25 cellular contexts compared by ENCODE assay signal in genomic region chr7:29386196-29386765, GRCh38.
DNase-seq lines count a peak whose midpoint lies in the region; ATAC-seq and TF ChIP-seq lines count a peak whose summit lies in the region.
"Had no signal": no experiment of that assay in that cellular context is flagged by ENCODE, and none has a peak within 500 bp of the region (broad histone marks: within the 10 kb centered on the region; RNA-seq: fewer than 3 reads in every experiment).

No MANE protein-coding gene starts in this region.

- no peaks in the 10 kb centered on the region for H3K36me3 ChIP-seq in mucosa of descending colon (ENCODE audit: low read depth)
- H3K36me3 ChIP-seq: heart right ventricle had no signal

- TF ChIP-seq CTCF in mucosa of descending colon (IDR thresholded peaks at IDR 0.05) = no peak

- intact Hi-C loops in mucosa of descending colon (cut with DNase I, micrococcal nuclease) = no loop called here

- H3K4me3 ChIP-seq in mucosa of descending colon = no peak overlapping the region
- H3K4me3 ChIP-seq: heart right ventricle, lung had no signal

- no peak overlapping the region for H3K27ac Mint-ChIP-seq in activated T-cell treated with anti-CD3 and anti-CD28 coated beads, Interleukin-2, amount 50 U/mL, for 72 hours
- H3K27ac Mint-ChIP-seq: activated naive CD8-positive, alpha-beta T cell; natural killer cell treated with Interleukin-12 subunit alpha and Interleukin-12 subunit beta and Interleukin-15 and Interleukin-18, amount 100 ng/mL, for 72 hours; stimulated activated effector memory CD8-positive, alpha-beta T cell treated with anti-CD3 and anti-CD28 coated beads, Interleukin-12 subunit alpha, Interleukin-12 subunit beta, amount 100 ng/mL, for 72 hours had no signal

- H3K27me3 Mint-ChIP-seq in activated T-cell treated with anti-CD3 and anti-CD28 coated beads, Interleukin-2, amount 50 U/mL, for 72 hours (ENCODE audit: low read depth) = peaks cover under 1% of the 10 kb centered on the region
- H3K27me3 Mint-ChIP-seq: activated naive CD8-positive, alpha-beta T cell; natural killer cell treated with Interleukin-12 subunit alpha and Interleukin-12 subunit beta and Interleukin-15 and Interleukin-18, amount 100 ng/mL, for 72 hours had no signal

- H3K4me3 Mint-ChIP-seq in activated T-cell treated with anti-CD3 and anti-CD28 coated beads, Interleukin-2, amount 50 U/mL, for 72 hours = no peak overlapping the region
- H3K4me3 Mint-ChIP-seq: activated naive CD8-positive, alpha-beta T cell; natural killer cell treated with Interleukin-12 subunit alpha and Interleukin-12 subunit beta and Interleukin-15 and Interleukin-18, amount 100 ng/mL, for 72 hours; stimulated activated effector memory CD8-positive, alpha-beta T cell treated with anti-CD3 and anti-CD28 coated beads, Interleukin-12 subunit alpha, Interleukin-12 subunit beta, amount 100 ng/mL, for 72 hours had no signal

- H3K9me3 ChIP-seq in mucosa of descending colon = no peaks in the 10 kb centered on the region
- H3K9me3 ChIP-seq: Caco-2, heart right ventricle had no signal

- peak; percentile 34 for ATAC-seq in mucosa of descending colon
- no peak for ATAC-seq in activated T-cell treated with anti-CD3 and anti-CD28 coated beads, Interleukin-2, amount 50 U/mL, for 72 hours (replicated peaks in 1 of 2)
- ATAC-seq: heart right ventricle; natural killer cell treated with Interleukin-12 subunit alpha and Interleukin-12 subunit beta and Interleukin-15 and Interleukin-18, amount 100 ng/mL, for 72 hours; SK-N-SH treated with all-trans-retinoic acid at 6 μM for 48 hours; stimulated activated effector memory CD8-positive, alpha-beta T cell treated with anti-CD3 and anti-CD28 coated beads, Interleukin-12 subunit alpha, Interleukin-12 subunit beta, amount 100 ng/mL, for 72 hours had no signal

- DNase-seq in DMS153 (lab: John Stamatoyannopoulos, UW) (peak; percentile 39), NCI-H1436 treated with DMSO at 0.1 percent for 48 hours (lab: John Stamatoyannopoulos, UW) (peak; percentile 59), NCI-H82 (lab: John Stamatoyannopoulos, UW) (peak; percentile 88), mucosa of descending colon (no peak), hepatic stellate cell (ENCODE audit: low spot score) (no peak), kidney glomerular epithelial cell (lab: John Stamatoyannopoulos, UW) (no peak)
- DNase-seq in activated T-cell treated with anti-CD3 and anti-CD28 coated beads, Interleukin-2, amount 50 U/mL, for 72 hours = no peak
- DNase-seq: activated CD4-positive, alpha-beta T cell treated with anti-CD3 and anti-CD28 coated beads for 4 hours; activated effector memory CD4-positive, alpha-beta T cell treated with Interleukin-2 at 50 U/mL for 16 hours; C1 segment of cervical spinal cord; Caco-2; foreskin melanocyte; heart right ventricle; Karpas-422; NCI-H187; NCI-H446; NK-92 treated with Interleukin-12 subunit alpha and Interleukin-12 subunit beta, amount 100 ng/mL, for 24 hours; stimulated activated CD4-positive, alpha-beta T cell treated with anti-CD3 and anti-CD28 coated beads, Interleukin-15, amount 100 ng/mL, for 24 hours; T-helper 2 cell; trophoblast cell had no signal

- no peaks in the 10 kb centered on the region for H3K36me3 Mint-ChIP-seq in activated T-cell treated with anti-CD3 and anti-CD28 coated beads, Interleukin-2, amount 50 U/mL, for 72 hours (ENCODE audit: insufficient read depth in 2 of 2)
- H3K36me3 Mint-ChIP-seq: activated naive CD8-positive, alpha-beta T cell; natural killer cell treated with Interleukin-12 subunit alpha and Interleukin-12 subunit beta and Interleukin-15 and Interleukin-18, amount 100 ng/mL, for 72 hours; stimulated activated effector memory CD8-positive, alpha-beta T cell treated with anti-CD3 and anti-CD28 coated beads, Interleukin-12 subunit alpha, Interleukin-12 subunit beta, amount 100 ng/mL, for 72 hours had no signal

- no peaks in the 10 kb centered on the region for H3K4me1 Mint-ChIP-seq in activated T-cell treated with anti-CD3 and anti-CD28 coated beads, Interleukin-2, amount 50 U/mL, for 72 hours (ENCODE audit: low read depth)
- H3K4me1 Mint-ChIP-seq: stimulated activated effector memory CD8-positive, alpha-beta T cell treated with anti-CD3 and anti-CD28 coated beads, Interleukin-12 subunit alpha, Interleukin-12 subunit beta, amount 100 ng/mL, for 72 hours had no signal

- H3K9me3 Mint-ChIP-seq in activated T-cell treated with anti-CD3 and anti-CD28 coated beads, Interleukin-2, amount 50 U/mL, for 72 hours = no peaks in the 10 kb centered on the region
- H3K9me3 Mint-ChIP-seq: natural killer cell treated with Interleukin-12 subunit alpha and Interleukin-12 subunit beta and Interleukin-15 and Interleukin-18, amount 100 ng/mL, for 72 hours; stimulated activated effector memory CD8-positive, alpha-beta T cell treated with anti-CD3 and anti-CD28 coated beads, Interleukin-12 subunit alpha, Interleukin-12 subunit beta, amount 100 ng/mL, for 72 hours had no signal

- no peaks in the 10 kb centered on the region for H3K4me1 ChIP-seq in mucosa of descending colon (ENCODE audit: low read depth)
- H3K4me1 ChIP-seq: Caco-2 had no signal

Comparison
In these comparisons a context has a peak if more than half of its experiments do, and no peak if none do; other contexts are left out.
1. DNase-seq: peak in DMS153 (single experiment), NCI-H1436 treated with DMSO at 0.1 percent for 48 hours (single experiment) and NCI-H82 (single experiment); none in mucosa of descending colon (0 of 3), activated T-cell treated with anti-CD3 and anti-CD28 coated beads, Interleukin-2, amount 50 U/mL, for 72 hours (0 of 2), hepatic stellate cell (single experiment) and kidney glomerular epithelial cell (single experiment).